Comparison of ENCODE assay signal across 1 cellular context in the genomic region with DNA sequence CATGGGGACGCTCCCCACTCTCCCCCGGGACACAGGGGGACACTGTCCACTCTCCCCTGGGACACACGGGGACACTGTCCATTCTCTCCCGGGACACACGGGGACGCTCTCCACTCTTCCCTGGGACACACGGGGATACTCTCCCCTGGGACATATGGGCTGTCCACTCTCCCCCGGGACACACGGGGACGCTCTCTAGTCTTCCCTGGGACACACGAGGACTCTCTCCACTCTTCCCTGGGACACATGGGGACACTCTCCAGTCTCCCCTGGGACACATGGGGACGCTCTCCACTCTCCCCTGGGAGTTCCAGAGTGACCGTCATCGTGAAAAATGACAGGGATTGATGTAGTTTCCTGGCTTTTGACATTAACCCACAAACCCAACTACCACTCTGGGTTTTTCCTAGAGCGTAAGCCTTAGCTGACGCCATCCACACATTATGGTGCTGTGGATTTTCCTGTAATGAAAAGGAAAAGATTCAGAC.
TF ChIP-seq lines count a peak whose summit lies in the region.

No MANE protein-coding gene starts in this region.

TF ChIP-seq in HCT116, 20 proteins besides CTCF, POLR2A, EP300 and RAD21 (continued from another document):
- TF ChIP-seq JUND (IDR thresholded peaks at IDR 0.05) (no peak), ATF3 (IDR thresholded peaks at IDR 0.05) (no peak), FOSL1 (IDR thresholded peaks at IDR 0.05; ENCODE audit: low read depth) (no peak), EZH2 (IDR thresholded peaks at IDR 0.05) (no peak), SRF (IDR thresholded peaks at IDR 0.05; ENCODE audit: low read depth) (no peak)
- TF ChIP-seq, protein P1, sequence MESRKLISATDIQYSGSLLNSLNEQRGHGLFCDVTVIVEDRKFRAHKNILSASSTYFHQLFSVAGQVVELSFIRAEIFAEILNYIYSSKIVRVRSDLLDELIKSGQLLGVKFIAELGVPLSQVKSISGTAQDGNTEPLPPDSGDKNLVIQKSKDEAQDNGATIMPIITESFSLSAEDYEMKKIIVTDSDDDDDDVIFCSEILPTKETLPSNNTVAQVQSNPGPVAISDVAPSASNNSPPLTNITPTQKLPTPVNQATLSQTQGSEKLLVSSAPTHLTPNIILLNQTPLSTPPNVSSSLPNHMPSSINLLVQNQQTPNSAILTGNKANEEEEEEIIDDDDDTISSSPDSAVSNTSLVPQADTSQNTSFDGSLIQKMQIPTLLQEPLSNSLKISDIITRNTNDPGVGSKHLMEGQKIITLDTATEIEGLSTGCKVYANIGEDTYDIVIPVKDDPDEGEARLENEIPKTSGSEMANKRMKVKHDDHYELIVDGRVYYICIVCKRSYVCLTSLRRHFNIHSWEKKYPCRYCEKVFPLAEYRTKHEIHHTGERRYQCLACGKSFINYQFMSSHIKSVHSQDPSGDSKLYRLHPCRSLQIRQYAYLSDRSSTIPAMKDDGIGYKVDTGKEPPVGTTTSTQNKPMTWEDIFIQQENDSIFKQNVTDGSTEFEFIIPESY (IDR thresholded peaks at IDR 0.05; ENCODE audit: extremely low read depth, insufficient replicate concordance, low read length), result no peak
- TF ChIP-seq, protein P2, sequence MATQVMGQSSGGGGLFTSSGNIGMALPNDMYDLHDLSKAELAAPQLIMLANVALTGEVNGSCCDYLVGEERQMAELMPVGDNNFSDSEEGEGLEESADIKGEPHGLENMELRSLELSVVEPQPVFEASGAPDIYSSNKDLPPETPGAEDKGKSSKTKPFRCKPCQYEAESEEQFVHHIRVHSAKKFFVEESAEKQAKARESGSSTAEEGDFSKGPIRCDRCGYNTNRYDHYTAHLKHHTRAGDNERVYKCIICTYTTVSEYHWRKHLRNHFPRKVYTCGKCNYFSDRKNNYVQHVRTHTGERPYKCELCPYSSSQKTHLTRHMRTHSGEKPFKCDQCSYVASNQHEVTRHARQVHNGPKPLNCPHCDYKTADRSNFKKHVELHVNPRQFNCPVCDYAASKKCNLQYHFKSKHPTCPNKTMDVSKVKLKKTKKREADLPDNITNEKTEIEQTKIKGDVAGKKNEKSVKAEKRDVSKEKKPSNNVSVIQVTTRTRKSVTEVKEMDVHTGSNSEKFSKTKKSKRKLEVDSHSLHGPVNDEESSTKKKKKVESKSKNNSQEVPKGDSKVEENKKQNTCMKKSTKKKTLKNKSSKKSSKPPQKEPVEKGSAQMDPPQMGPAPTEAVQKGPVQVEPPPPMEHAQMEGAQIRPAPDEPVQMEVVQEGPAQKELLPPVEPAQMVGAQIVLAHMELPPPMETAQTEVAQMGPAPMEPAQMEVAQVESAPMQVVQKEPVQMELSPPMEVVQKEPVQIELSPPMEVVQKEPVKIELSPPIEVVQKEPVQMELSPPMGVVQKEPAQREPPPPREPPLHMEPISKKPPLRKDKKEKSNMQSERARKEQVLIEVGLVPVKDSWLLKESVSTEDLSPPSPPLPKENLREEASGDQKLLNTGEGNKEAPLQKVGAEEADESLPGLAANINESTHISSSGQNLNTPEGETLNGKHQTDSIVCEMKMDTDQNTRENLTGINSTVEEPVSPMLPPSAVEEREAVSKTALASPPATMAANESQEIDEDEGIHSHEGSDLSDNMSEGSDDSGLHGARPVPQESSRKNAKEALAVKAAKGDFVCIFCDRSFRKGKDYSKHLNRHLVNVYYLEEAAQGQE (IDR thresholded peaks at IDR 0.05; ENCODE audit: low read depth), result no peak
